ENCODE assay signal across 8 cellular contexts in genomic region chr1:70487910-70488665, GRCh38.
DNase-seq lines count a peak whose midpoint lies in the region; ATAC-seq, FAIRE-seq and TF ChIP-seq lines count a peak whose summit lies in the region.

No MANE protein-coding gene starts in this region.

- DNase-seq in D721Med (ENCODE audit: insufficient read length, low spot score) (peak; percentile 31), RPMI8226 (peak; percentile 8), fibroblast of the aortic adventitia (ENCODE audit: low read depth) (peak; percentile 61), pons (ENCODE audit: low spot score) (peak; percentile 74), NCI-H1048 (lab: John Stamatoyannopoulos, UW) (no peak)

- TF ChIP-seq CTCF in D721Med (IDR thresholded peaks at IDR 0.05; ENCODE audit: insufficient read depth, missing control alignments): peak; percentile 93
- TF ChIP-seq CTCF in fibroblast of the aortic adventitia (IDR thresholded peaks at IDR 0.05; ENCODE audit: insufficient read depth, low read length): peak; percentile 74

- no peak overlapping the region for H3K4me3 ChIP-seq in fibroblast of the aortic adventitia (ENCODE audit: low read depth, low read length)

- ATAC-seq in GM18868 (IDR thresholded peaks at IDR 0.05; ENCODE audit: unreplicated experiment) (peak; percentile 86), HG03460 (IDR thresholded peaks at IDR 0.05; ENCODE audit: unreplicated experiment) (peak; percentile 64), HG03097 (IDR thresholded peaks at IDR 0.05; ENCODE audit: low FRiP score, unreplicated experiment) (no peak)

- FAIRE-seq in D721Med (lab: Jason Lieb, UNC): peak; percentile 98
